29 cellular contexts compared by ENCODE assay signal in the genomic region with DNA sequence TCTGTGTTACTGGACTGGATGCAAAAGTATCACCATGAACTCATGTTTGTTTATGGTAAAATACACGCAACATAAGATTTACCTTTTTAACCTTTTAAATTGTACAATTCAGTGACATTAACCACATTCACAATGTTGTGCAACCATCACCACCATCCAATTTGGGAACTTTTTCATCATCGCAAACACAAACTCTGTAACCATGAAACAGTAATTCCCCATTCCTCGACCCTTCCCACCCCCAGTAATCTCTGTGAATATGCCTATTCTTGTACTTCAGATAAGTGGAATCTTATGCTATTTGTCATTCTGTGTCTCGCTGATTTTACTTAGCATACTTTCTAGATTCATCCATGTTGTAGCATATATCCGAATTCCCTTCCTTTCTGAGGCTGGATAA.
"Had no signal": no experiment of that assay in that cellular context is flagged by ENCODE, and none has a peak within 500 bp of the region (broad histone marks: within the 10 kb centered on the region; RNA-seq: fewer than 3 reads in every experiment).

No MANE protein-coding gene starts in this region.

- ATAC-seq: activated naive CD8-positive, alpha-beta T cell treated with anti-CD3 and anti-CD28 coated beads, Interleukin-2, amount 50 U/mL, for 24 hours; activated T-cell treated with anti-CD3 and anti-CD28 coated beads, Interleukin-2, amount 50 U/mL, for 4 hours; activated T-cell treated with anti-CD3 and anti-CD28 coated beads, Interleukin-2, amount 50 U/mL, for 72 hours; activated T-helper 17 cell treated with anti-CD3 and anti-CD28 coated beads, Interleukin-2, amount 50 U/mL, for 72 hours had no signal

- DNase-seq: activated B cell treated with CpG ODN at 0.5 μM for 24 hours; activated CD4-positive, alpha-beta memory T cell treated with anti-CD3 and anti-CD28 coated beads for 36 hours; activated CD4-positive, alpha-beta T cell treated with anti-CD3 and anti-CD28 coated beads for 4 hours; activated CD4-positive, alpha-beta T cell treated with anti-CD3 and anti-CD28 coated beads, Interleukin-2, amount 10 ng/mL, durations not matched to agents 24 days and 14 days; activated CD4-positive, alpha-beta T cell treated with anti-CD3 and anti-CD28 coated beads, Interleukin-2, amount 50 U/mL, for 1 hour; activated CD4-positive, alpha-beta T cell treated with anti-CD3 and anti-CD28 coated beads, Interleukin-2, amount 50 U/mL, for 4 hours; activated CD4-positive, CD25-positive, alpha-beta regulatory T cell treated with anti-CD3 and anti-CD28 coated beads, Interleukin-2, amount 50 U/mL, for 72 hours; activated CD8-positive, alpha-beta memory T cell treated with anti-CD3 and anti-CD28 coated beads, Interleukin-2, amount 50 U/mL, for 4 hours; activated effector memory CD4-positive, alpha-beta T cell treated with anti-CD3 and anti-CD28 coated beads, Interleukin-2, amount 50 U/mL, for 16 hours; activated gamma-delta T cell treated with Interleukin-2 at 50 U/mL for 16 hours; activated naive CD4-positive, alpha-beta T cell; activated naive CD4-positive, alpha-beta T cell treated with anti-CD3 and anti-CD28 coated beads for 36 hours; activated naive CD8-positive, alpha-beta T cell treated with anti-CD3 and anti-CD28 coated beads, Interleukin-2, amount 10 ng/mL, durations not matched to agents 7 days and 5 days; activated naive CD8-positive, alpha-beta T cell treated with anti-CD3 and anti-CD28 coated beads, Interleukin-2, amount 50 U/mL, for 24 hours; activated T-cell treated with anti-CD3 and anti-CD28 coated beads for 4 hours; activated T-cell treated with anti-CD3 and anti-CD28 coated beads, Interleukin-2, amount 50 U/mL, for 1 hour; activated T-cell treated with anti-CD3 and anti-CD28 coated beads, Interleukin-2, amount 50 U/mL, for 4 hours; activated T-cell treated with anti-CD3 and anti-CD28 coated beads, Interleukin-2, amount 50 U/mL, for 72 hours; amygdala; anterior cingulate cortex; central memory CD4-positive, alpha-beta T cell; SW 1271; T-helper 1 cell; T-helper 2 cell; T-helper 9 cell had no signal

- H3K4me3 ChIP-seq: ascending aorta, breast epithelium had no signal

- H3K9me3 ChIP-seq: ascending aorta, breast epithelium had no signal

- H3K27ac ChIP-seq: ascending aorta, breast epithelium, VCaP had no signal

- H3K36me3 ChIP-seq: ascending aorta, breast epithelium had no signal

- H3K4me1 ChIP-seq: ascending aorta, breast epithelium had no signal

- H3K27me3 ChIP-seq: ascending aorta, breast epithelium had no signal
